ENCODE assay signal across 8 cellular contexts in genomic region chr17:57861000-57861736, GRCh38. TPM values are rescaled to one million over a fixed set of nuclear protein-coding genes. Genes with fewer than 3 reads are reported as not detected.
DNase-seq lines count a peak whose midpoint lies in the region; ATAC-seq and TF ChIP-seq lines count a peak whose summit lies in the region.

No MANE protein-coding gene starts in this region.

- peak; percentile 60 for ATAC-seq in activated CD8-positive, alpha-beta memory T cell treated with anti-CD3 and anti-CD28 coated beads, Interleukin-2, amount 10 ng/mL, durations not matched to agents 7 days and 5 days
- peak; percentile 47 for ATAC-seq in activated naive CD8-positive, alpha-beta T cell treated with anti-CD3 and anti-CD28 coated beads, Interleukin-2, amount 50 U/mL, for 24 hours
- ATAC-seq in left ventricle myocardium superior (peak; percentile 52), HG03457 (IDR thresholded peaks at IDR 0.05; ENCODE audit: unreplicated experiment) (no peak)

- H3K4me1 ChIP-seq in OCI-LY1 (ENCODE audit: insufficient read depth, low read length, severe bottlenecking) (peaks cover 10% of the 10 kb centered on the region), rectal smooth muscle tissue (ENCODE audit: control insufficient read depth, insufficient read depth, low read length) (peaks cover 35% of the 10 kb centered on the region)

- peak; percentile 47 for DNase-seq in activated CD8-positive, alpha-beta memory T cell treated with anti-CD3 and anti-CD28 coated beads, Interleukin-2, amount 10 ng/mL, durations not matched to agents 7 days and 5 days
- no peak for DNase-seq in activated CD8-positive, alpha-beta memory T cell treated with anti-CD3 and anti-CD28 coated beads, Interleukin-2, amount 50 U/mL, for 48 hours
- no peak for DNase-seq in activated naive CD8-positive, alpha-beta T cell treated with anti-CD3 and anti-CD28 coated beads, Interleukin-2, amount 50 U/mL, for 24 hours
- DNase-seq in left ventricle myocardium superior (peak; percentile 65), foreskin melanocyte (no peak)

- H4K20me1 ChIP-seq in OCI-LY1 (ENCODE audit: insufficient read depth, low read length): no peaks in the 10 kb centered on the region

- H3K36me3 ChIP-seq in OCI-LY1 (ENCODE audit: insufficient read depth, low read length): no peaks in the 10 kb centered on the region
- H3K36me3 ChIP-seq in rectal smooth muscle tissue (ENCODE audit: control insufficient read depth, insufficient read depth, low read length): no peaks in the 10 kb centered on the region

- H3K4me1 Mint-ChIP-seq in activated CD8-positive, alpha-beta memory T cell treated with anti-CD3 and anti-CD28 coated beads, Interleukin-2, amount 10 ng/mL, durations not matched to agents 7 days and 5 days: peaks cover 14% of the 10 kb centered on the region
- H3K4me1 Mint-ChIP-seq in activated naive CD8-positive, alpha-beta T cell treated with anti-CD3 and anti-CD28 coated beads, Interleukin-2, amount 50 U/mL, for 24 hours: peaks cover 13% of the 10 kb centered on the region

- H3K4me3 Mint-ChIP-seq in activated CD8-positive, alpha-beta memory T cell treated with anti-CD3 and anti-CD28 coated beads, Interleukin-2, amount 10 ng/mL, durations not matched to agents 7 days and 5 days: peak overlapping the region; percentile 41
- peak overlapping the region; percentile 74 for H3K4me3 Mint-ChIP-seq in activated naive CD8-positive, alpha-beta T cell treated with anti-CD3 and anti-CD28 coated beads, Interleukin-2, amount 50 U/mL, for 24 hours

- no peak for TF ChIP-seq CTCF in OCI-LY1 (IDR thresholded peaks at IDR 0.05; ENCODE audit: low read length)

- H3K4me3 ChIP-seq in OCI-LY1 (ENCODE audit: low read depth, low read length, poor library complexity, severe bottlenecking): peak overlapping the region; percentile 18
- peak overlapping the region; percentile 59 for H3K4me3 ChIP-seq in rectal smooth muscle tissue (ENCODE audit: low read length)

- H3K9ac ChIP-seq in OCI-LY1 (ENCODE audit: low read length) (no peak overlapping the region), rectal smooth muscle tissue (ENCODE audit: low read length) (no peak overlapping the region)

- H3K9me2 ChIP-seq in OCI-LY1 (ENCODE audit: low read depth, low read length): no peaks in the 10 kb centered on the region

- H3K27me3 Mint-ChIP-seq in activated CD8-positive, alpha-beta memory T cell treated with anti-CD3 and anti-CD28 coated beads, Interleukin-2, amount 10 ng/mL, durations not matched to agents 7 days and 5 days: peaks cover 46% of the 10 kb centered on the region
- H3K27me3 Mint-ChIP-seq in activated naive CD8-positive, alpha-beta T cell treated with anti-CD3 and anti-CD28 coated beads, Interleukin-2, amount 50 U/mL, for 24 hours: peaks cover 32% of the 10 kb centered on the region

- no peaks in the 10 kb centered on the region for H3K36me3 Mint-ChIP-seq in activated CD8-positive, alpha-beta memory T cell treated with anti-CD3 and anti-CD28 coated beads, Interleukin-2, amount 10 ng/mL, durations not matched to agents 7 days and 5 days
- no peaks in the 10 kb centered on the region for H3K36me3 Mint-ChIP-seq in activated naive CD8-positive, alpha-beta T cell treated with anti-CD3 and anti-CD28 coated beads, Interleukin-2, amount 50 U/mL, for 24 hours (ENCODE audit: low read depth)

- no peaks in the 10 kb centered on the region for H3F3A ChIP-seq in OCI-LY1 (ENCODE audit: insufficient read depth, low read length)

- CTCF ChIA-PET in activated CD8-positive, alpha-beta memory T cell treated with anti-CD3 and anti-CD28 coated beads, Interleukin-2, amount 10 ng/mL, durations not matched to agents 7 days and 5 days (lab: Charles Lee): interaction anchor here (0.7 to 9.3 kb wide), 9 partner anchors 8 to 292 kb away, joined by 3 to 121 read pairs (median 22); partner anchors contain the start of gene MRPS23

- H2AFZ ChIP-seq in OCI-LY1 (ENCODE audit: low read length): no peak overlapping the region

- intact Hi-C loops in left ventricle myocardium superior (cut with micrococcal nuclease): no loop called here

- H3K27me3 ChIP-seq in OCI-LY1 (ENCODE audit: insufficient read depth, low read length) (no peaks in the 10 kb centered on the region; the same call in 1 of the 2 replicates), rectal smooth muscle tissue (ENCODE audit: control insufficient read depth, insufficient read depth, low read length) (no peaks in the 10 kb centered on the region)

- H3K4me2 ChIP-seq in OCI-LY1 (ENCODE audit: low read length): peak overlapping the region; percentile 39; the same call in 1 of the 2 replicates

- H3K27ac Mint-ChIP-seq in activated CD8-positive, alpha-beta memory T cell treated with anti-CD3 and anti-CD28 coated beads, Interleukin-2, amount 10 ng/mL, durations not matched to agents 7 days and 5 days: no peak overlapping the region
- peak overlapping the region; percentile 46 for H3K27ac Mint-ChIP-seq in activated naive CD8-positive, alpha-beta T cell treated with anti-CD3 and anti-CD28 coated beads, Interleukin-2, amount 50 U/mL, for 24 hours

- no peaks in the 10 kb centered on the region for H3K79me2 ChIP-seq in OCI-LY1 (ENCODE audit: insufficient read depth, low read length)

- no peaks in the 10 kb centered on the region for H3K9me3 ChIP-seq in OCI-LY1 (ENCODE audit: low read length)

- H3K27ac ChIP-seq in OCI-LY1 (ENCODE audit: low read depth, low read length, poor library complexity, severe bottlenecking) (no peak overlapping the region), rectal smooth muscle tissue (ENCODE audit: low read depth, low read length) (peak overlapping the region; percentile 98)

- H3K9me3 Mint-ChIP-seq in activated CD8-positive, alpha-beta memory T cell treated with anti-CD3 and anti-CD28 coated beads, Interleukin-2, amount 10 ng/mL, durations not matched to agents 7 days and 5 days (ENCODE audit: low read depth): no peaks in the 10 kb centered on the region
- H3K9me3 Mint-ChIP-seq in activated naive CD8-positive, alpha-beta T cell treated with anti-CD3 and anti-CD28 coated beads, Interleukin-2, amount 50 U/mL, for 24 hours: no peaks in the 10 kb centered on the region

RNA-seq across cellular contexts. Expression of gene MRPS23, which starts 11.3 kb away (rescaled TPM):
- 10 to 100 TPM; 39.4 to 49.4 TPM for total RNA-seq in activated CD8-positive, alpha-beta memory T cell treated with anti-CD3 and anti-CD28 coated beads, Interleukin-2, amount 10 ng/mL, durations not matched to agents 7 days and 5 days
- 86.3 TPM for total RNA-seq in left ventricle myocardium superior

Comparison
In these comparisons a context has a peak if more than half of its experiments do, and no peak if none do; other contexts are left out.
1. DNase-seq: peak in activated CD8-positive, alpha-beta memory T cell treated with anti-CD3 and anti-CD28 coated beads, Interleukin-2, amount 10 ng/mL, durations not matched to agents 7 days and 5 days (single experiment) and left ventricle myocardium superior (single experiment); none in activated CD8-positive, alpha-beta memory T cell treated with anti-CD3 and anti-CD28 coated beads, Interleukin-2, amount 50 U/mL, for 48 hours (single experiment), activated naive CD8-positive, alpha-beta T cell treated with anti-CD3 and anti-CD28 coated beads, Interleukin-2, amount 50 U/mL, for 24 hours (single experiment) and foreskin melanocyte (single experiment).